In the genomic region with DNA sequence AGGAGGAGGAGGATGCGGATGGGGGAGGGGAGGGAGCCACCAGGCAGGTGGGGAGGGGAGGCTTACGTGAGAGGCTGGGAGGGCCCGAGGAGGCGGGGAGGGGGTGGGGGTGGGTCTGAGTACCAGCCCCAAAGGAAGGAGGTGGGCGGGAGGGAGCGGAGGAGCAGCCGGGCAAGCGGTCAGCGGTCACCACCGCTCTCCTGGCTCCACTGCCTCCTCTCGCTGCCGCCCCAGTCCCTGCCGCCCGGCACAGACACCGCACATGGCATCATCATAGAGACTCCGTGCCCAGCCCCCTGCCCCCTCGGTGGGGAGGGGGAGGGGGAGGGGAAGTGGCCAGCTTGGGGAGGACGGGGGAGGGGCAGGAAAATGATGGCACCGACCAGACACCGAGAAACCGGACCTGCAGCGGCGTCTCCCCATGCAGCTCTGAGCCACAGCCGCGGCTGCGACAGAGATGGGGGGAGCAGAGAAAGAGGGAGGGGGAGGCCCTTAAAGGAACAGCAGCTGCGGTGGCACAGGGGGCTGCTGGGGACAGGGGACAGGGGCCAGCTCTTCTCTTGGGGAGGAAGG, we compare ENCODE assay signal across 11 cellular contexts. TPM values are rescaled to one million over a fixed set of nuclear protein-coding genes. Genes with fewer than 3 reads are reported as not detected.
DNase-seq lines count a peak whose midpoint lies in the region; TF ChIP-seq lines count a peak whose summit lies in the region.
"Had no signal": no experiment of that assay in that cellular context is flagged by ENCODE, and none has a peak within 500 bp of the region (broad histone marks: within the 10 kb centered on the region; RNA-seq: fewer than 3 reads in every experiment).

A gene with protein sequence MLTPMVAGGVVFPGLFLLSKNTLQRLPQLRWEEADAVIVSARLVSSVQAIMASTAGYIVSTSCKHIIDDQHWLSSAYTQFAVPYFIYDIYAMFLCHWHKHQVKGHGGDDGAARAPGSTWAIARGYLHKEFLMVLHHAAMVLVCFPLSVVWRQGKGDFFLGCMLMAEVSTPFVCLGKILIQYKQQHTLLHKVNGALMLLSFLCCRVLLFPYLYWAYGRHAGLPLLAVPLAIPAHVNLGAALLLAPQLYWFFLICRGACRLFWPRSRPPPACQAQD (minus strand): TSS at position 431 of the 573 bp plus-strand sequence. CDS start 744 bp downstream, outside the sequence.

- H3K79me1 ChIP-seq in H9 (ENCODE audit: insufficient read depth, low read depth, low read length, poor library complexity, severe bottlenecking): no peaks in the 10 kb centered on the region

- no peak within 1 kb of the TSS for H3K27ac ChIP-seq in ACC112 (ENCODE audit: low read depth, low read length)
- H3K27ac ChIP-seq in H9 (ENCODE audit: insufficient read length, low read depth, low read length): no peak within 1 kb of the TSS
- H3K27ac ChIP-seq: prostate gland had no signal

- intact Hi-C loops in activated T-helper 2 cell treated with anti-CD3 and anti-CD28 coated beads, Interferon-gamma antibody, Interleukin-2, Interleukin-4, amounts not matched to agents 10 μg/mL and 5 μg/mL and 100 μg/mL, durations not matched to agents 14 hours and 24 hours and 36 hours (cut with micrococcal nuclease): no loop called here

- H3K4me3 ChIP-seq in ACC112 (ENCODE audit: low read depth, low read length): peak within 1 kb of the TSS; percentile 58; the same call in 1 of the 2 replicates
- H3K4me3 ChIP-seq in kidney epithelial cell (ENCODE audit: low read depth, low read length): peak within 1 kb of the TSS; percentile 5
- H3K4me3 ChIP-seq: prostate gland had no signal

- peak within 1 kb of the TSS; percentile 12 for H3K9ac ChIP-seq in H9 (ENCODE audit: extremely low read depth, insufficient read length, low read length)

- H3K36me3 Mint-ChIP-seq in H9 (ENCODE audit: insufficient read depth in 1 of 3, low read depth in 3 of 3): peaks cover 6 to 16% (median 10%) of the 10 kb centered on the region in 3 experiments; a peak in 5 of 7 replicates
- H3K36me3 Mint-ChIP-seq in activated T-helper 2 cell treated with anti-CD3 and anti-CD28 coated beads, Interferon-gamma antibody, Interleukin-2, Interleukin-4, amounts not matched to agents 10 μg/mL and 5 μg/mL and 100 μg/mL, durations not matched to agents 14 hours and 24 hours and 36 hours (ENCODE audit: low read depth): no peaks in the 10 kb centered on the region

- no peak within 1 kb of the TSS for H2BK5ac ChIP-seq in H9 (ENCODE audit: insufficient read length, low read length)

- H3K18ac ChIP-seq in H9 (ENCODE audit: insufficient read length, low read depth, low read length): peak within 1 kb of the TSS; percentile 80

- H3K23ac ChIP-seq in H9 (ENCODE audit: insufficient read length, low read depth, low read length): no peak within 1 kb of the TSS

- no peaks in the 10 kb centered on the region; a peak in 1 of 5 replicates for H3K9me3 Mint-ChIP-seq in H9
- H3K9me3 Mint-ChIP-seq in activated T-helper 2 cell treated with anti-CD3 and anti-CD28 coated beads, Interferon-gamma antibody, Interleukin-2, Interleukin-4, amounts not matched to agents 10 μg/mL and 5 μg/mL and 100 μg/mL, durations not matched to agents 14 hours and 24 hours and 36 hours: no peaks in the 10 kb centered on the region
- H3K9me3 Mint-ChIP-seq: activated T-cell treated with anti-CD3 and anti-CD28 coated beads, Interleukin-2, amount 50 U/mL, for 24 hours had no signal

- no peaks in the 10 kb centered on the region for H3K36me3 ChIP-seq in ACC112 (ENCODE audit: insufficient read depth, low read length)
- no peaks in the 10 kb centered on the region for H3K36me3 ChIP-seq in kidney epithelial cell (ENCODE audit: control insufficient read depth, insufficient read depth, low read length)
- H3K36me3 ChIP-seq: prostate gland had no signal

- DNase-seq in H9: peak; percentile 86
- no peak for DNase-seq in activated T-helper 2 cell treated with anti-CD3 and anti-CD28 coated beads, Interferon-gamma antibody, Interleukin-2, Interleukin-4, amounts not matched to agents 10 μg/mL and 5 μg/mL and 100 μg/mL, durations not matched to agents 14 hours and 24 hours and 36 hours (ENCODE audit: low spot score)
- DNase-seq in kidney epithelial cell (ENCODE audit: low read depth): no peak
- no peak for DNase-seq in NCI-H226
- no peak for DNase-seq in HT-29 (ENCODE audit: low spot score)
- DNase-seq in GF-D8 (lab: John Stamatoyannopoulos, UW): no peak
- no peak for DNase-seq in erythroblast (lab: John Stamatoyannopoulos, UW)
- DNase-seq: activated T-cell treated with anti-CD3 and anti-CD28 coated beads, Interleukin-2, amount 50 U/mL, for 24 hours; SIG-M5 had no signal

- H3K27ac Mint-ChIP-seq in H9: no peak within 1 kb of the TSS; a peak in 1 of 7 replicates
- H3K27ac Mint-ChIP-seq in activated T-helper 2 cell treated with anti-CD3 and anti-CD28 coated beads, Interferon-gamma antibody, Interleukin-2, Interleukin-4, amounts not matched to agents 10 μg/mL and 5 μg/mL and 100 μg/mL, durations not matched to agents 14 hours and 24 hours and 36 hours: no peak within 1 kb of the TSS
- H3K27ac Mint-ChIP-seq: activated T-cell treated with anti-CD3 and anti-CD28 coated beads, Interleukin-2, amount 50 U/mL, for 24 hours had no signal

- peak within 1 kb of the TSS; percentile 73 to 90 for H3K4me3 Mint-ChIP-seq in H9
- peak within 1 kb of the TSS; percentile 27 for H3K4me3 Mint-ChIP-seq in activated T-helper 2 cell treated with anti-CD3 and anti-CD28 coated beads, Interferon-gamma antibody, Interleukin-2, Interleukin-4, amounts not matched to agents 10 μg/mL and 5 μg/mL and 100 μg/mL, durations not matched to agents 14 hours and 24 hours and 36 hours (ENCODE audit: low read depth)
- H3K4me3 Mint-ChIP-seq: activated T-cell treated with anti-CD3 and anti-CD28 coated beads, Interleukin-2, amount 50 U/mL, for 24 hours had no signal

- no peak within 1 kb of the TSS for H3K4ac ChIP-seq in H9 (ENCODE audit: low read depth, low read length)

- WGBS in H9 (ENCODE audit: extremely low coverage, insufficient read length, low lambda C conversion rate): no CpG with 5 or more reads among the region's 27 CpGs

- H3K4me1 ChIP-seq in ACC112 (ENCODE audit: control insufficient read depth, insufficient read depth, low read length, unreplicated experiment) (no peaks in the 10 kb centered on the region), H9 (ENCODE audit: insufficient read depth, low read length) (peaks cover 3% of the 10 kb centered on the region; the same call in 1 of the 2 replicates)

- TF ChIP-seq CTCF in H9 (conservative IDR thresholded peaks at IDR 0.05) (no peak), kidney epithelial cell (IDR thresholded peaks at IDR 0.05; ENCODE audit: insufficient read depth, low read length, poor library complexity, severe bottlenecking) (no peak)

- H3T11ph ChIP-seq in H9 (ENCODE audit: low read length): no peak within 1 kb of the TSS

- H3K79me2 ChIP-seq in ACC112 (ENCODE audit: control insufficient read depth, insufficient read depth, low read length, unreplicated experiment) (no peaks in the 10 kb centered on the region), H9 (ENCODE audit: insufficient read depth, low read length) (no peaks in the 10 kb centered on the region; the same call in 1 of the 2 replicates)

- H2AFZ ChIP-seq in ACC112 (ENCODE audit: low read length, unreplicated experiment) (no peak within 1 kb of the TSS), H9 (ENCODE audit: low read length) (no peak within 1 kb of the TSS)

- peak within 1 kb of the TSS; percentile 76 for H3K4me2 ChIP-seq in H9 (ENCODE audit: insufficient read depth, insufficient read length, low read length)

- no peak within 1 kb of the TSS for H3K56ac ChIP-seq in H9 (ENCODE audit: insufficient read length, low read depth, low read length)

- H3K27me3 ChIP-seq in ACC112 (ENCODE audit: insufficient read depth, low read length): peaks cover 35% of the 10 kb centered on the region
- H3K27me3 ChIP-seq in H9 (ENCODE audit: insufficient read depth, low read length): no peaks in the 10 kb centered on the region; the same call in 1 of the 2 replicates
- peaks cover 61% of the 10 kb centered on the region for H3K27me3 ChIP-seq in kidney epithelial cell (ENCODE audit: control insufficient read depth, insufficient read depth, low read length)

- H3K9me3 ChIP-seq in H9 (ENCODE audit: control insufficient read depth, low read depth, low read length): no peaks in the 10 kb centered on the region
- H3K9me3 ChIP-seq: prostate gland had no signal

- no peak within 1 kb of the TSS for H4K8ac ChIP-seq in H9 (replicated peaks; ENCODE audit: insufficient read length, low read depth, low read length)

- no peak within 1 kb of the TSS for H2AK5ac ChIP-seq in H9 (ENCODE audit: insufficient read length, low read length)

- no peak within 1 kb of the TSS for H2BK120ac ChIP-seq in H9 (ENCODE audit: low read depth, low read length, poor library complexity, severe bottlenecking)

- TF ChIP-seq POLR2A in erythroblast (IDR thresholded peaks at IDR 0.05; ENCODE audit: low read length): no peak

- no peak within 1 kb of the TSS for H2BK20ac ChIP-seq in H9 (ENCODE audit: low read depth, low read length, poor library complexity, severe bottlenecking)

- H4K5ac ChIP-seq in H9 (ENCODE audit: insufficient read length, low read depth, low read length): no peak within 1 kb of the TSS

- peaks cover 37% of the 10 kb centered on the region for H3K27me3 Mint-ChIP-seq in H9 (ENCODE audit: low read depth)
- H3K27me3 Mint-ChIP-seq in activated T-helper 2 cell treated with anti-CD3 and anti-CD28 coated beads, Interferon-gamma antibody, Interleukin-2, Interleukin-4, amounts not matched to agents 10 μg/mL and 5 μg/mL and 100 μg/mL, durations not matched to agents 14 hours and 24 hours and 36 hours (ENCODE audit: low read depth): peaks cover 53% of the 10 kb centered on the region

- no peak within 1 kb of the TSS for H4K91ac ChIP-seq in H9 (ENCODE audit: insufficient read length, low read depth, low read length)

- peak within 1 kb of the TSS; percentile 52 for H3K14ac ChIP-seq in H9 (ENCODE audit: insufficient read depth, low read length)

- H2BK15ac ChIP-seq in H9 (ENCODE audit: low read depth, low read length): no peak within 1 kb of the TSS

- H3K23me2 ChIP-seq in H9 (ENCODE audit: insufficient read length, low read depth, low read length, poor library complexity, severe bottlenecking): peaks cover 20% of the 10 kb centered on the region

- no peak within 1 kb of the TSS for H2BK12ac ChIP-seq in H9 (ENCODE audit: insufficient read length, low read depth, low read length)

- H4K20me1 ChIP-seq in H9 (ENCODE audit: control insufficient read depth, insufficient read depth, insufficient read length): no peaks in the 10 kb centered on the region

- peaks cover 27 to 42% of the 10 kb centered on the region in 2 experiments for H3K4me1 Mint-ChIP-seq in H9
- peaks cover 12% of the 10 kb centered on the region for H3K4me1 Mint-ChIP-seq in activated T-helper 2 cell treated with anti-CD3 and anti-CD28 coated beads, Interferon-gamma antibody, Interleukin-2, Interleukin-4, amounts not matched to agents 10 μg/mL and 5 μg/mL and 100 μg/mL, durations not matched to agents 14 hours and 24 hours and 36 hours (ENCODE audit: low read depth)

RNA-seq across cellular contexts. Expression of the gene that starts here (rescaled TPM):
- total RNA-seq in H9 (2021) (20.9 and 22.3 TPM in 2 replicates), kidney epithelial cell (not detected in 2 replicates)
- total RNA-seq in activated T-helper 2 cell treated with anti-CD3 and anti-CD28 coated beads, Interferon-gamma antibody, Interleukin-2, Interleukin-4, amounts not matched to agents 10 μg/mL and 5 μg/mL and 100 μg/mL, durations not matched to agents 14 hours and 24 hours and 36 hours: 2.3 and 2.6 TPM in 2 replicates
- total RNA-seq in HT-29 (2014; rRNA removed; shearing (Covaris generic)): 0.79 TPM in 1 of 2 replicates, not detected in the other
